Comparison of ENCODE assay signal across 17 cellular contexts in the genomic region with DNA sequence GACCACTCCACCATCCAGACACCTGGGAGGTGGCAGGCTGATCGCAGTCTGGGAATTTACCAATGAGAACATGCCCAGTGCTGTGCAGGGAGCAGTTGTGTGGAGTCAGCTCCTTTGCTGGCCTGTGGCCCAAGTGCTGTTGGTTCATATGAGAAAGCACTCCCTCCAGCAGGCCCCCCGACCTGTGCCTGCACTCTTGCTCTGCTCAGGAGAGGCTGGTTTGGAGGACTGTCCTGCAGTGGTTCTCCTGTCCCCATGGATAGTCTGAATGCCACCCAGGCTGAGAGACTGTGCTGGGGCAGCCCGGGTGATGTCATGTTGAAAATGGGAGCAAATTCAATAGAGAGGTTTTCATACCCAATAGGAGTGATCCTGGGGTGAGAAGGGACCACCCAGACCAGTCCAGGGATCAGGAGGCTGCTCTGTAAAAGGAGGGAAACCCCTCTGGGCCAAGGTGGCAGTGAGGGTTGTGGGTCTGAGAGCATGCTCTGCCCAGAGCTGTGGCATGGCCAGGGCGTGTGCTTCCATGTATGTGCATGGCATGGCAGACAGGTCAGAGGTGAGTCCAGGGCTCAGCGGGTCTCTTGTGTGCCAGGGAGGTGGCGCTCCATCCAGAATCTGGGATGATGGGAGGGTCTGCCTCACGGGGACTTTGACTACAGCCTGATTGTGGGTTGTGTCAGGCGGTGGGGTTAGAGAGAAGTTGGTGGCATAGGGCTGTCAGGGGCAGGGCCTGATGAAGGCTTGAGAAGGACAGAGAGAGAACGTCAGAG. TPM values are rescaled to one million over a fixed set of nuclear protein-coding genes. Genes with fewer than 3 reads are reported as not detected.
DNase-seq lines count a peak whose midpoint lies in the region; ATAC-seq and TF ChIP-seq lines count a peak whose summit lies in the region.
"Had no signal": no experiment of that assay in that cellular context is flagged by ENCODE, and none has a peak within 500 bp of the region (broad histone marks: within the 10 kb centered on the region; RNA-seq: fewer than 3 reads in every experiment).

No MANE protein-coding gene starts in this region.

- H3K4me3 ChIP-seq in WERI-Rb-1 (ENCODE audit: low read depth, low read length): no peak overlapping the region
- no peak overlapping the region for H3K4me3 ChIP-seq in endodermal cell (ENCODE audit: low read length)
- no peak overlapping the region for H3K4me3 ChIP-seq in sigmoid colon
- H3K4me3 ChIP-seq: A549 had no signal

- H3K36me3 Mint-ChIP-seq in endodermal cell (ENCODE audit: low read depth) (no peaks in the 10 kb centered on the region), neural crest cell (ENCODE audit: low read depth) (no peaks in the 10 kb centered on the region)
- H3K36me3 Mint-ChIP-seq: CD14-positive monocyte; CD8-positive, alpha-beta T cell had no signal

- H3K27ac ChIP-seq in WERI-Rb-1 (no peak overlapping the region), endodermal cell (ENCODE audit: low read depth, low read length) (no peak overlapping the region), sigmoid colon (no peak overlapping the region)
- H3K27ac ChIP-seq: A549 had no signal

- no peak for TF ChIP-seq EP300 in sigmoid colon (IDR thresholded peaks at IDR 0.05)

- H3K36me3 ChIP-seq in WERI-Rb-1 (no peaks in the 10 kb centered on the region), endodermal cell (ENCODE audit: control insufficient read depth, insufficient read depth, low read length) (no peaks in the 10 kb centered on the region), sigmoid colon (no peaks in the 10 kb centered on the region)

- no peaks in the 10 kb centered on the region for H3K9me3 ChIP-seq in WERI-Rb-1 (ENCODE audit: severe bottlenecking)
- no peaks in the 10 kb centered on the region for H3K9me3 ChIP-seq in endodermal cell (ENCODE audit: control insufficient read depth, low read length)
- H3K9me3 ChIP-seq in sigmoid colon: no peaks in the 10 kb centered on the region
- H3K9me3 ChIP-seq: A549 had no signal

- intact Hi-C loops in sigmoid colon (cut with DNase I): no loop called here

- no peak for ATAC-seq in GM19328 (IDR thresholded peaks at IDR 0.05; ENCODE audit: unreplicated experiment)
- ATAC-seq: A549; CD8-positive, alpha-beta T cell had no signal

- DNase-seq in WERI-Rb-1: peak; percentile 6
- peak; percentile 33 for DNase-seq in endodermal cell
- no peak for DNase-seq in neural crest cell (ENCODE audit: low read depth, low spot score)
- DNase-seq in sigmoid colon: peak; percentile 52
- DNase-seq in activated naive CD4-positive, alpha-beta T cell (lab: John Stamatoyannopoulos, UW): no peak
- DNase-seq in KG1 (lab: John Stamatoyannopoulos, UW): no peak
- DNase-seq: CD8-positive, alpha-beta T cell; COR-L47; DMS153; DMS79 treated with DMSO at 0.1 percent for 48 hours; EL; GOT3; H9 had no signal

- no peak for TF ChIP-seq POLR2A in sigmoid colon (IDR thresholded peaks at IDR 0.05)

- H3K27me3 ChIP-seq in WERI-Rb-1 (ENCODE audit: insufficient read depth, low read depth, severe bottlenecking) (no peaks in the 10 kb centered on the region), endodermal cell (ENCODE audit: control insufficient read depth, insufficient read depth, low read length, poor library complexity, severe bottlenecking) (no peaks in the 10 kb centered on the region), sigmoid colon (no peaks in the 10 kb centered on the region)

- no peaks in the 10 kb centered on the region for H3K27me3 Mint-ChIP-seq in endodermal cell (ENCODE audit: insufficient read depth)
- no peaks in the 10 kb centered on the region for H3K27me3 Mint-ChIP-seq in neural crest cell (ENCODE audit: low read depth)

- WGBS in endodermal cell (ENCODE audit: insufficient coverage in 1 of 2, insufficient read length in 1 of 2), 2 experiments: 90% methylated on average over 9 of the region's 9 CpGs
- 84 to 87% methylated on average over 9 of the region's 9 CpGs for WGBS in sigmoid colon, 2 donors

- peaks cover 21% of the 10 kb centered on the region for H3K4me1 Mint-ChIP-seq in endodermal cell
- peaks cover 8% of the 10 kb centered on the region for H3K4me1 Mint-ChIP-seq in neural crest cell
- H3K4me1 Mint-ChIP-seq: CD14-positive monocyte had no signal

- no peak overlapping the region for H3K9ac ChIP-seq in endodermal cell (ENCODE audit: extremely low read depth, low read length, poor library complexity, severe bottlenecking)

- H3K9me3 Mint-ChIP-seq in endodermal cell (no peaks in the 10 kb centered on the region), neural crest cell (no peaks in the 10 kb centered on the region)
- H3K9me3 Mint-ChIP-seq: CD8-positive, alpha-beta T cell; H9 had no signal

- no peak for TF ChIP-seq CTCF in WERI-Rb-1 (IDR thresholded peaks at IDR 0.05; ENCODE audit: low read depth, low read length)
- TF ChIP-seq CTCF in endodermal cell (conservative IDR thresholded peaks at IDR 0.05): no peak
- no peak for TF ChIP-seq CTCF in neural crest cell (conservative IDR thresholded peaks at IDR 0.05)
- no peak for TF ChIP-seq CTCF in sigmoid colon (IDR thresholded peaks at IDR 0.05)

- H3K27ac Mint-ChIP-seq in endodermal cell: no peak overlapping the region
- H3K27ac Mint-ChIP-seq in neural crest cell (ENCODE audit: unreplicated experiment): peak overlapping the region; percentile 78
- H3K27ac Mint-ChIP-seq: CD8-positive, alpha-beta T cell had no signal

- H3K4me1 ChIP-seq in endodermal cell (ENCODE audit: control insufficient read depth, insufficient read depth, low read length): peaks cover 2% of the 10 kb centered on the region
- H3K4me1 ChIP-seq in sigmoid colon: no peaks in the 10 kb centered on the region
- H3K4me1 ChIP-seq: A549 had no signal

- H3K4me3 Mint-ChIP-seq in endodermal cell: no peak overlapping the region
- no peak overlapping the region for H3K4me3 Mint-ChIP-seq in neural crest cell
- H3K4me3 Mint-ChIP-seq: CD14-positive monocyte; CD8-positive, alpha-beta T cell; H9 had no signal

RNA-seq across cellular contexts. Expression of gene ADCY1, which starts 12.8 kb away (rescaled TPM):
- total RNA-seq in endodermal cell (10 to 100 TPM; 15.3 to 18.5 TPM), neural crest cell (13.7 and 14.2 TPM in 2 replicates), sigmoid colon (under 1 TPM; 0.27 to 0.71 (median 0.61) TPM)
- 5.0 TPM for polyA plus RNA-seq in endodermal cell (2013, experiment 1 of 2)
- 5.6 TPM for polyA plus RNA-seq in endodermal cell (2013, experiment 2 of 2)
- under 1 TPM; 0.23 to 0.60 (median 0.50) TPM for polyA plus RNA-seq in sigmoid colon
- total RNA-seq: CD8-positive, alpha-beta T cell; HT-29 had no signal

Comparison
In these comparisons a context has a peak if more than half of its experiments do, and no peak if none do; other contexts are left out.
1. DNase-seq: peak in WERI-Rb-1 (single experiment), endodermal cell (single experiment) and sigmoid colon (single experiment); none in neural crest cell (single experiment), activated naive CD4-positive, alpha-beta T cell (0 of 4) and KG1 (single experiment).